18 cellular contexts compared by ENCODE assay signal in genomic region chr2:188869560-188869959, GRCh38.
DNase-seq lines count a peak whose midpoint lies in the region; ATAC-seq and TF ChIP-seq lines count a peak whose summit lies in the region.
"Had no signal": no experiment of that assay in that cellular context is flagged by ENCODE, and none has a peak within 500 bp of the region (broad histone marks: within the 10 kb centered on the region; RNA-seq: fewer than 3 reads in every experiment).

No MANE protein-coding gene starts in this region.

- H3K4me1 ChIP-seq in GM23338 (ENCODE audit: insufficient read depth), result no peaks in the 10 kb centered on the region
- H3K4me1 ChIP-seq in endodermal cell (ENCODE audit: control insufficient read depth, insufficient read depth, low read length), result no peaks in the 10 kb centered on the region

- H3K4me3 ChIP-seq in GM23338 (no peak overlapping the region), endodermal cell (ENCODE audit: low read length) (no peak overlapping the region)
- H3K4me3 ChIP-seq: SK-N-MC had no signal

- 0 out of 2 replicates have a peak, but pooled peaks cover 6% of the 10 kb centered on the region for H3K9me2 ChIP-seq in GM23338 (ENCODE audit: insufficient read depth)

- peak; percentile 61 for ATAC-seq in GM23338
- ATAC-seq in HG03097 (IDR thresholded peaks at IDR 0.05; ENCODE audit: low FRiP score, unreplicated experiment), result no peak
- ATAC-seq in activated naive CD4-positive, alpha-beta T cell treated with anti-CD3 and anti-CD28 coated beads, Interleukin-2, amount 50 U/mL, for 72 hours, result no peak
- ATAC-seq: left colon; naive thymus-derived CD4-positive, alpha-beta T cell; PC-3 had no signal

- H3K9me3 Mint-ChIP-seq in GM23338 (peaks cover 14% of the 10 kb centered on the region), endodermal cell (peaks cover 6% of the 10 kb centered on the region), nephron progenitor cell (peaks cover 30% of the 10 kb centered on the region)
- H3K9me3 Mint-ChIP-seq in activated naive CD4-positive, alpha-beta T cell treated with anti-CD3 and anti-CD28 coated beads, Interleukin-2, amount 50 U/mL, for 72 hours, result peaks cover 14 to 26% of the 10 kb centered on the region in 2 donors
- H3K9me3 Mint-ChIP-seq: type B pancreatic cell had no signal

- 85 to 86% methylated on average over 2 of the region's 2 CpGs for WGBS in endodermal cell (ENCODE audit: insufficient coverage in 1 of 2, insufficient read length in 1 of 2), 2 experiments

- no peak overlapping the region for H3K4me2 ChIP-seq in GM23338

- peak overlapping the region; percentile 56 for H2AFZ ChIP-seq in GM23338

- H3K36me3 ChIP-seq in GM23338 (ENCODE audit: insufficient read depth) (0 out of 2 replicates have a peak, but pooled peaks cover 5% of the 10 kb centered on the region), endodermal cell (ENCODE audit: control insufficient read depth, insufficient read depth, low read length) (no peaks in the 10 kb centered on the region)

- H3K4me3 Mint-ChIP-seq in GM23338 (no peak overlapping the region), endodermal cell (no peak overlapping the region), nephron progenitor cell (no peak overlapping the region)
- H3K4me3 Mint-ChIP-seq: naive thymus-derived CD4-positive, alpha-beta T cell; type B pancreatic cell had no signal

- H3K27ac ChIP-seq in GM23338 (ENCODE audit: low read depth), result no peak overlapping the region
- H3K27ac ChIP-seq in endodermal cell (ENCODE audit: low read depth, low read length), result no peak overlapping the region
- H3K27ac ChIP-seq: SK-N-MC had no signal

- H3F3A ChIP-seq in GM23338 (replicated peaks; ENCODE audit: low read depth), result no peaks in the 10 kb centered on the region

- H3K4me1 Mint-ChIP-seq in GM23338, result peaks cover 3% of the 10 kb centered on the region; the same call in 2 of the 3 replicates
- H3K4me1 Mint-ChIP-seq in endodermal cell, result no peaks in the 10 kb centered on the region
- H3K4me1 Mint-ChIP-seq in nephron progenitor cell, result peaks cover 4% of the 10 kb centered on the region
- H3K4me1 Mint-ChIP-seq: naive thymus-derived CD4-positive, alpha-beta T cell had no signal

- H4K20me1 ChIP-seq in GM23338 (replicated peaks; ENCODE audit: insufficient read depth), result no peaks in the 10 kb centered on the region

- H3K27ac Mint-ChIP-seq in GM23338, result peak overlapping the region; percentile 45; the same call in 1 of the 2 replicates
- peak overlapping the region; percentile 42 for H3K27ac Mint-ChIP-seq in endodermal cell
- H3K27ac Mint-ChIP-seq in nephron progenitor cell, result peak overlapping the region; percentile 16
- H3K27ac Mint-ChIP-seq in activated naive CD4-positive, alpha-beta T cell treated with anti-CD3 and anti-CD28 coated beads, Interleukin-2, amount 50 U/mL, for 72 hours, result peak overlapping the region in 1 of 2 donors; percentile 94
- H3K27ac Mint-ChIP-seq: naive thymus-derived CD4-positive, alpha-beta T cell; type B pancreatic cell had no signal

- H3K79me2 ChIP-seq in GM23338 (replicated peaks; ENCODE audit: insufficient read depth), result no peaks in the 10 kb centered on the region

- H3K9me3 ChIP-seq in endodermal cell (ENCODE audit: control insufficient read depth, low read length), result peaks cover 9% of the 10 kb centered on the region

- H3K27me3 Mint-ChIP-seq in GM23338 (ENCODE audit: insufficient read depth, low read depth, poor library complexity) (no peaks in the 10 kb centered on the region), endodermal cell (ENCODE audit: insufficient read depth) (no peaks in the 10 kb centered on the region), nephron progenitor cell (ENCODE audit: low read depth, poor library complexity) (no peaks in the 10 kb centered on the region)
- H3K27me3 Mint-ChIP-seq: naive thymus-derived CD4-positive, alpha-beta T cell; type B pancreatic cell had no signal

- no peak for TF ChIP-seq CTCF in GM23338 (conservative IDR thresholded peaks at IDR 0.05; ENCODE audit: low read depth in 2 of 2)
- no peak for TF ChIP-seq CTCF in endodermal cell (conservative IDR thresholded peaks at IDR 0.05)
- no peak for TF ChIP-seq CTCF in nephron progenitor cell (IDR thresholded peaks at IDR 0.05)
- no peak for TF ChIP-seq CTCF in GM20000 (IDR thresholded peaks at IDR 0.05; ENCODE audit: extremely low read depth, missing control alignments)

- DNase-seq in AG08395 (ENCODE audit: low spot score), result peak; percentile 42
- peak; percentile 13 for DNase-seq in GM23338 (ENCODE audit: low spot score)
- DNase-seq in endodermal cell, result no peak
- DNase-seq in nephron progenitor cell, result no peak
- DNase-seq in GM20000 (ENCODE audit: low spot score), result no peak
- no peak for DNase-seq in activated naive CD4-positive, alpha-beta T cell treated with anti-CD3 and anti-CD28 coated beads, Interleukin-2, amount 50 U/mL, for 72 hours (ENCODE audit: low spot score in 2 of 2)
- DNase-seq: activated CD8-positive, alpha-beta memory T cell treated with anti-CD3 and anti-CD28 coated beads for 24 hours; activated gamma-delta T cell treated with Interleukin-2 at 50 U/mL for 16 hours; C1 segment of cervical spinal cord; H7; left colon; naive thymus-derived CD4-positive, alpha-beta T cell; NCI-H2081 treated with DMSO at 0.1 percent for 48 hours; NCI-H69; PC-3 had no signal

- no peak overlapping the region for H3K9ac ChIP-seq in endodermal cell (ENCODE audit: extremely low read depth, low read length, poor library complexity, severe bottlenecking)

- no peaks in the 10 kb centered on the region for H3K27me3 ChIP-seq in GM23338 (ENCODE audit: insufficient read depth)
- H3K27me3 ChIP-seq in endodermal cell (ENCODE audit: control insufficient read depth, insufficient read depth, low read length, poor library complexity, severe bottlenecking), result no peaks in the 10 kb centered on the region

- H3K36me3 Mint-ChIP-seq in GM23338 (ENCODE audit: low read depth) (peaks cover 5% of the 10 kb centered on the region; the same call in 2 of the 3 replicates), endodermal cell (ENCODE audit: low read depth) (no peaks in the 10 kb centered on the region), nephron progenitor cell (ENCODE audit: low read depth) (peaks cover 7% of the 10 kb centered on the region)
- peaks cover 0 to 7% of the 10 kb centered on the region in 2 donors for H3K36me3 Mint-ChIP-seq in activated naive CD4-positive, alpha-beta T cell treated with anti-CD3 and anti-CD28 coated beads, Interleukin-2, amount 50 U/mL, for 72 hours
- H3K36me3 Mint-ChIP-seq: naive thymus-derived CD4-positive, alpha-beta T cell; type B pancreatic cell had no signal

TF ChIP-seq in GM23338, 12 proteins besides CTCF, POLR2A, EP300 and RAD21 (continues in another document):
- TF ChIP-seq, protein P1, sequence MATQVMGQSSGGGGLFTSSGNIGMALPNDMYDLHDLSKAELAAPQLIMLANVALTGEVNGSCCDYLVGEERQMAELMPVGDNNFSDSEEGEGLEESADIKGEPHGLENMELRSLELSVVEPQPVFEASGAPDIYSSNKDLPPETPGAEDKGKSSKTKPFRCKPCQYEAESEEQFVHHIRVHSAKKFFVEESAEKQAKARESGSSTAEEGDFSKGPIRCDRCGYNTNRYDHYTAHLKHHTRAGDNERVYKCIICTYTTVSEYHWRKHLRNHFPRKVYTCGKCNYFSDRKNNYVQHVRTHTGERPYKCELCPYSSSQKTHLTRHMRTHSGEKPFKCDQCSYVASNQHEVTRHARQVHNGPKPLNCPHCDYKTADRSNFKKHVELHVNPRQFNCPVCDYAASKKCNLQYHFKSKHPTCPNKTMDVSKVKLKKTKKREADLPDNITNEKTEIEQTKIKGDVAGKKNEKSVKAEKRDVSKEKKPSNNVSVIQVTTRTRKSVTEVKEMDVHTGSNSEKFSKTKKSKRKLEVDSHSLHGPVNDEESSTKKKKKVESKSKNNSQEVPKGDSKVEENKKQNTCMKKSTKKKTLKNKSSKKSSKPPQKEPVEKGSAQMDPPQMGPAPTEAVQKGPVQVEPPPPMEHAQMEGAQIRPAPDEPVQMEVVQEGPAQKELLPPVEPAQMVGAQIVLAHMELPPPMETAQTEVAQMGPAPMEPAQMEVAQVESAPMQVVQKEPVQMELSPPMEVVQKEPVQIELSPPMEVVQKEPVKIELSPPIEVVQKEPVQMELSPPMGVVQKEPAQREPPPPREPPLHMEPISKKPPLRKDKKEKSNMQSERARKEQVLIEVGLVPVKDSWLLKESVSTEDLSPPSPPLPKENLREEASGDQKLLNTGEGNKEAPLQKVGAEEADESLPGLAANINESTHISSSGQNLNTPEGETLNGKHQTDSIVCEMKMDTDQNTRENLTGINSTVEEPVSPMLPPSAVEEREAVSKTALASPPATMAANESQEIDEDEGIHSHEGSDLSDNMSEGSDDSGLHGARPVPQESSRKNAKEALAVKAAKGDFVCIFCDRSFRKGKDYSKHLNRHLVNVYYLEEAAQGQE (IDR thresholded peaks at IDR 0.05; ENCODE audit: unreplicated experiment), result no peak
- TF ChIP-seq ZNF331 (CRISPR knock-in tag; IDR thresholded peaks at IDR 0.05; ENCODE audit: low read depth), result no peak
- TF ChIP-seq POLR2AphosphoS5 (IDR thresholded peaks at IDR 0.05; ENCODE audit: low read depth), result no peak
- no peak for TF ChIP-seq EZH2 (IDR thresholded peaks at IDR 0.05; ENCODE audit: low read depth, unreplicated experiment)
- TF ChIP-seq EZH2phosphoT487 (IDR thresholded peaks at IDR 0.05; ENCODE audit: unreplicated experiment), result no peak

Comparison
In these comparisons a context has a peak if more than half of its experiments do, and no peak if none do; other contexts are left out.
1. DNase-seq: peak in AG08395 (single experiment) and GM23338 (single experiment); none in endodermal cell (single experiment), nephron progenitor cell (single experiment), GM20000 (single experiment) and activated naive CD4-positive, alpha-beta T cell treated with anti-CD3 and anti-CD28 coated beads, Interleukin-2, amount 50 U/mL, for 72 hours (0 of 2).